8 cellular contexts compared by ENCODE assay signal in the genomic region with DNA sequence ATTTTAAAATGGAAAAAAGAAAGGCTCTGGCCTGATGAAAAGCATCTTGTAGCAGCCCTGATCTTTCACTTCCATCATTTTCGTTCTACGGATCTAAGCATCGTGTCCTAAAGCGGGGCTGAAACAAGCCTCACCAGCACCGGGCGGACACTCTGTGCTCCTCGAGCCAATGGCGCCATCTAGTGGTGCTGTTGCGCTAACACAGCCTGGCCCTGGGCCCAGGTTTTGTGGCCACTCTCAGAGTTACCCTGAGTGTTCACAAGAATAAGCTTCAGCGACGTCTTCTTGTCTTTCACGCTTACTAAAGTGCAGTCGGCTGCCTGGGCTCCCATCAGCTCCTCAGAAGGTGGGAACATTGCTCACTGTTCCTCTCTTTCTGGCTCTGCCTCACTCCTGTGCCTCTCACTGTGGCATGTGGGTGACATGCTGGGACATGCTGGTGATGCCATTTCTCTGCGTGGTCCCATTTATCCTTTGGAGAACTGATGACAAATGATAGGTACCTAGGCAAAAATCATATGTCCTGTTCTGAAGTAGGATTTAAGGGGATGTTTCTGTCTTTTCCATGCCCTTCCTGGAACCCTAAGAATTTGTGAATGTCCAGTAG. TPM values are rescaled to one million over a fixed set of nuclear protein-coding genes. Genes with fewer than 3 reads are reported as not detected.
DNase-seq lines count a peak whose midpoint lies in the region; ATAC-seq and TF ChIP-seq lines count a peak whose summit lies in the region.

No MANE protein-coding gene starts in this region.

- no peaks in the 10 kb centered on the region for H3K4me1 ChIP-seq in Peyer's patch
- H3K4me1 ChIP-seq in thoracic aorta (ENCODE audit: control insufficient read depth in 1 of 2, low read depth in 2 of 2), result peaks cover 0 to 3% of the 10 kb centered on the region in 2 donors

- no peak overlapping the region for H3K4me3 Mint-ChIP-seq in activated T-cell treated with anti-CD3 and anti-CD28 coated beads, Interleukin-2, amount 50 U/mL, for 72 hours

- TF ChIP-seq CTCF in Peyer's patch (IDR thresholded peaks at IDR 0.05), result peak; percentile 60 to 95 (median 94)
- TF ChIP-seq CTCF in fibroblast of villous mesenchyme (IDR thresholded peaks at IDR 0.05; ENCODE audit: insufficient read depth, low read depth, low read length), result peak; percentile 93
- TF ChIP-seq CTCF in thoracic aorta (IDR thresholded peaks at IDR 0.05), result peak; percentile 84

- H3K36me3 ChIP-seq in Peyer's patch (no peaks in the 10 kb centered on the region), thoracic aorta (no peaks in the 10 kb centered on the region)

- DNase-seq in EH (ENCODE audit: low read depth) (peak; percentile 74), HUDEP-2 (lab: John Stamatoyannopoulos, UW; ENCODE audit: unreplicated experiment in 76 of 76) (peak in 65 of 76 experiments; percentile 4 to 86 (median 58)), Peyer's patch (peak; percentile 51 to 91 (median 83)), fibroblast of villous mesenchyme (ENCODE audit: low read depth) (peak; percentile 68), occipital lobe (lab: John Stamatoyannopoulos, UW) (peak; percentile 64), thoracic aorta (ENCODE audit: low spot score) (peak; percentile 33)
- peak; percentile 81 to 86 for DNase-seq in activated T-cell treated with anti-CD3 and anti-CD28 coated beads, Interleukin-2, amount 50 U/mL, for 72 hours

- H3K27ac ChIP-seq in Peyer's patch (no peak overlapping the region), thoracic aorta (no peak overlapping the region)

- H3K27me3 ChIP-seq in Peyer's patch, result no peaks in the 10 kb centered on the region
- no peaks in the 10 kb centered on the region for H3K27me3 ChIP-seq in thoracic aorta (replicated peaks; ENCODE audit: insufficient read depth)

- peaks cover 30% of the 10 kb centered on the region for H3K27me3 Mint-ChIP-seq in activated T-cell treated with anti-CD3 and anti-CD28 coated beads, Interleukin-2, amount 50 U/mL, for 72 hours (ENCODE audit: low read depth)

- no peaks in the 10 kb centered on the region for H3K36me3 Mint-ChIP-seq in activated T-cell treated with anti-CD3 and anti-CD28 coated beads, Interleukin-2, amount 50 U/mL, for 72 hours (ENCODE audit: insufficient read depth in 2 of 2)

- no peak for TF ChIP-seq POLR2A in Peyer's patch (IDR thresholded peaks at IDR 0.05)

- peaks cover 19% of the 10 kb centered on the region for H3K4me1 Mint-ChIP-seq in activated T-cell treated with anti-CD3 and anti-CD28 coated beads, Interleukin-2, amount 50 U/mL, for 72 hours (ENCODE audit: low read depth)

- H3K9me3 ChIP-seq in Peyer's patch (no peaks in the 10 kb centered on the region), thoracic aorta (no peaks in the 10 kb centered on the region)

- no peaks in the 10 kb centered on the region for H3K9me3 Mint-ChIP-seq in activated T-cell treated with anti-CD3 and anti-CD28 coated beads, Interleukin-2, amount 50 U/mL, for 72 hours

- ATAC-seq in GM21528 (IDR thresholded peaks at IDR 0.05; ENCODE audit: low FRiP score, unreplicated experiment) (peak; percentile 95), thoracic aorta (ENCODE audit: insufficient number of reproducible peaks, low FRiP score, low read depth) (no peak)
- ATAC-seq in activated T-cell treated with anti-CD3 and anti-CD28 coated beads, Interleukin-2, amount 50 U/mL, for 72 hours (replicated peaks in 1 of 2), result peak; percentile 98 to 99

- H3K4me3 ChIP-seq in Peyer's patch (no peak overlapping the region), fibroblast of villous mesenchyme (ENCODE audit: low read depth, low read length) (no peak overlapping the region), thoracic aorta (no peak overlapping the region)

- H3K27ac Mint-ChIP-seq in activated T-cell treated with anti-CD3 and anti-CD28 coated beads, Interleukin-2, amount 50 U/mL, for 72 hours, result no peak overlapping the region

RNA-seq across cellular contexts. Expression of gene DMRT3, which starts 32.7 kb away (rescaled TPM):
- not detected for total RNA-seq in Peyer's patch
- not detected for total RNA-seq in activated T-cell treated with anti-CD3 and anti-CD28 coated beads, Interleukin-2, amount 50 U/mL, for 72 hours
- not detected in 2 replicates for total RNA-seq in fibroblast of villous mesenchyme
- total RNA-seq in occipital lobe, result 0.16 TPM
- under 1 TPM in 1 of 2 donors, not detected in 1; 0.28 TPM for total RNA-seq in thoracic aorta

RNA-seq across cellular contexts. Expression of gene DMRT2, which starts 41.0 kb away (rescaled TPM):
- not detected for total RNA-seq in Peyer's patch
- not detected for total RNA-seq in activated T-cell treated with anti-CD3 and anti-CD28 coated beads, Interleukin-2, amount 50 U/mL, for 72 hours
- total RNA-seq in fibroblast of villous mesenchyme, result not detected in 2 replicates
- total RNA-seq in occipital lobe, result 0.16 TPM
- not detected for total RNA-seq in thoracic aorta

Comparison
In these comparisons a context has a peak if more than half of its experiments do, and no peak if none do; other contexts are left out.
1. DNase-seq: peak in every context shown above with its lines; median percentile 84 in activated T-cell treated with anti-CD3 and anti-CD28 coated beads, Interleukin-2, amount 50 U/mL, for 72 hours; 83 in Peyer's patch; 74 in EH; 68 in fibroblast of villous mesenchyme; 64 in occipital lobe; 58 in HUDEP-2; 33 in thoracic aorta.